8 cellular contexts compared by ENCODE assay signal in the genomic region with DNA sequence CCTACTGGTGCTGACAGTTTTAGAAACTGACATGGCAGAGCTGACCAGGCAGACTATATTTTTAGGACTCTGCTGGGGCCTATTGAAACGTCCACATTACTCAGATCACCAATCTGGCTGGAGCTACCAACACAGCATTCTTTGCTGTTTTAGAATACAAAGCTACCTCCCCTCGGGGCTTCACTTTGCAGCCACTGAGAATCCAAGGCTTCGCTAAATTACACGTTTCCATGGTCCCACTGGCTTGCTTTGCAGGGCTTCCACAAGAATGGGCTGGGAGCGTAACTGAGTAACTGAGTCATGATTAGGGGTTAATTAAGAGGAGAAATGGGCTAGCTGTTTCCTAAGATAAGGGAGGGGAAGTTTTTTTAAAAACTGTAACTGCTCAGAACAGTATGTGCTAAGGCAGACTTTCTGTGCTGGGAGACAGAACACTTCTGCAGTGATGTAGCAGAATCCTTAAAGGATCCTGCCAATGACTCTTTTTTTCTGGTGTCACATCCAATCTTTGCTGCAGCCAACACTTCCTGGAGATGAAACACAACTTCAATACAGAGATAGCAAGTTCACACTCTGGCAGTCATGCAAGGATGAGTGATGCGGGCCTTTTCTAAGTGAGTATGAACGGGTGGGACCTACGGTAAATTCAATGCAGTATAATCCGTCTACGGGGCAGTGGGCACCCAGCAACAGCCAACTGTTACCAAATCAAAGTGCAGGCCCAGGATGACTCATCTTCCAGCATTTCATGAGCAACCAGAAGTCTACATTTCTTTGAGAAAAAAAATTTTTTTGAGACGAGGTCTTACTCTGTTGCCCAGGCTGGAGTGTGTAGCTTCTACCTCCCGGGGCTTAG. TPM values are rescaled to one million over a fixed set of nuclear protein-coding genes. Genes with fewer than 3 reads are reported as not detected.
DNase-seq lines count a peak whose midpoint lies in the region; ATAC-seq, FAIRE-seq and TF ChIP-seq lines count a peak whose summit lies in the region.

No MANE protein-coding gene starts in this region.

- TF ChIP-seq POLR2A in esophagus squamous epithelium (IDR thresholded peaks at IDR 0.05), result no peak
- no peak for TF ChIP-seq POLR2A in GM18505 (IDR thresholded peaks at IDR 0.05; ENCODE audit: borderline replicate concordance, extremely low read depth, insufficient read depth, insufficient read length)

- no peak for FAIRE-seq in pancreas (lab: Jason Lieb, UNC)

- WGBS in esophagus squamous epithelium, 2 donors, result 56 to 68% methylated on average over 9 to 10 of the region's 12 CpGs
- 69 to 72% methylated on average over 12 of the region's 12 CpGs for WGBS in pancreas, 2 donors

- no peaks in the 10 kb centered on the region for H3K27me3 ChIP-seq in esophagus squamous epithelium
- H3K27me3 ChIP-seq in pancreas, result no peaks in the 10 kb centered on the region

- H3K9me3 ChIP-seq in esophagus squamous epithelium (no peaks in the 10 kb centered on the region), pancreas (no peaks in the 10 kb centered on the region)

- peak; percentile 24 to 75 (median 60) for ATAC-seq in pancreas
- ATAC-seq in GM18505 (IDR thresholded peaks at IDR 0.05; ENCODE audit: unreplicated experiment), result no peak
- ATAC-seq in GM19328 (IDR thresholded peaks at IDR 0.05; ENCODE audit: unreplicated experiment), result no peak
- ATAC-seq in HG02981 (IDR thresholded peaks at IDR 0.05; ENCODE audit: unreplicated experiment), result no peak

- H3K4me1 ChIP-seq in esophagus squamous epithelium (peaks cover 0 to 7% (median 7%) of the 10 kb centered on the region in 3 donors), pancreas (no peaks in the 10 kb centered on the region)

- intact Hi-C loops in esophagus squamous epithelium (cut with DNase I) (no loop called here), pancreas (cut with DNase I) (no loop called here)

- peak; percentile 98 for DNase-seq in Caki2 (ENCODE audit: low read depth)
- DNase-seq in NCI-H226, result peak; percentile 75
- no peak for DNase-seq in esophagus squamous epithelium (lab: John Stamatoyannopoulos, UW)
- DNase-seq in pancreas, result peak in 2 of 6 donors; percentile 8 to 14
- DNase-seq in LoVo (ENCODE audit: low spot score), result no peak

- H3K4me3 ChIP-seq in esophagus squamous epithelium (no peak overlapping the region), pancreas (no peak overlapping the region)

- H3K36me3 ChIP-seq in esophagus squamous epithelium (peaks cover 0 to 42% (median 0%) of the 10 kb centered on the region in 3 donors), pancreas (no peaks in the 10 kb centered on the region)

- in situ Hi-C loops in Caki2 (cut with HindIII; ENCODE audit: low pct_unique_long_range_greater_than_20kb, low sequenced_read_pairs), result no loop called here

- H3K27ac ChIP-seq in esophagus squamous epithelium, result peak overlapping the region; percentile 22 to 81 (median 64)
- H3K27ac ChIP-seq in pancreas, result no peak overlapping the region

- TF ChIP-seq CTCF in esophagus squamous epithelium (IDR thresholded peaks at IDR 0.05) (no peak), pancreas (IDR thresholded peaks at IDR 0.05) (no peak)

RNA-seq across cellular contexts. Expression of a gene that starts 21.5 kb away (rescaled TPM):
- total RNA-seq in Caki2 (2014; rRNA removed; shearing (Covaris generic); ENCODE audit: low replicate concordance), result 693 and 857 TPM in 2 replicates
- total RNA-seq in esophagus squamous epithelium (100 to 1,000 TPM; 300 to 496 (median 418) TPM), pancreas (10 to 100 TPM; 52.2 to 82.6 (median 66.9) TPM)
- 100 to 1,000 TPM; 257 to 319 TPM for polyA plus RNA-seq in pancreas

RNA-seq across cellular contexts. Expression of a gene that starts 56.5 kb away (rescaled TPM):
- total RNA-seq in Caki2 (2014; rRNA removed; shearing (Covaris generic); ENCODE audit: low replicate concordance), result 8.5 and 38.0 TPM in 2 replicates
- total RNA-seq in esophagus squamous epithelium (10 to 100 TPM; 23.5 to 30.0 (median 27.1) TPM), pancreas (10 to 100 TPM in 5 of 6 donors, 1 to 10 TPM in 1; 9.4 to 18.5 (median 12.1) TPM)
- 10 to 100 TPM in 1 of 2 donors, 1 to 10 TPM in 1; 7.5 to 21.8 TPM for polyA plus RNA-seq in pancreas

Comparison
In these comparisons a context has a peak if more than half of its experiments do, and no peak if none do; other contexts are left out.
1. DNase-seq: peak in Caki2 (single experiment) and NCI-H226 (single experiment); none in esophagus squamous epithelium (single experiment) and LoVo (single experiment).
2. H3K27ac ChIP-seq: peak in esophagus squamous epithelium (4 of 4); none in pancreas (0 of 4).
3. ATAC-seq: peak in pancreas (4 of 4); none in GM18505 (single experiment), GM19328 (single experiment) and HG02981 (single experiment).